In genomic region chr9:135201711-135202110, GRCh38 we compare ENCODE assay signal across 31 cellular contexts.
"Had no signal": no experiment of that assay in that cellular context is flagged by ENCODE, and none has a peak within 500 bp of the region (broad histone marks: within the 10 kb centered on the region; RNA-seq: fewer than 3 reads in every experiment).

No MANE protein-coding gene starts in this region.

- H3K9ac ChIP-seq: SK-N-SH had no signal

- H3K9me3 ChIP-seq: MG63, SJSA1, SK-N-SH had no signal

- H2AFZ ChIP-seq: PC-9 had no signal

- DNase-seq: Kasumi-1, KG1, MG63, NCI-H1048, NCI-H1092 treated with DMSO at 0.1 percent for 48 hours, NCI-H1417, NCI-H1436, NCI-H146, NCI-H1694, NCI-H187, NCI-H1930, NCI-H2029 treated with DMSO at 0.1 percent for 48 hours, NCI-H2081 treated with DMSO at 0.1 percent for 48 hours, NCI-H2107, NCI-H2171, NCI-H226, NCI-H446 treated with DMSO at 0.1 percent for 48 hours, NCI-H510A, NCI-H524, NCI-H526, NCI-H69, NCI-H748 treated with DMSO at 0.1 percent for 48 hours, NCI-H82, PC-9, Right ventricle myocardium superior, SHP77 treated with DMSO at 0.1 percent for 48 hours, SK-N-SH, SW 1271 had no signal

- H3K27ac ChIP-seq: PC-9, SJSA1 had no signal

- H3K4me1 ChIP-seq: SJSA1 had no signal

- H3K4me2 ChIP-seq: PC-9, SK-N-SH had no signal

- H3K27me3 ChIP-seq: SJSA1 had no signal

- H3K4me3 ChIP-seq: MG63, PC-9, SJSA1 had no signal

- H3K36me3 ChIP-seq: MG63, SJSA1 had no signal

- ATAC-seq: Panc1 had no signal

- FAIRE-seq: RCC 7860 had no signal
